17 cellular contexts compared by ENCODE assay signal in genomic region chr3:97021778-97022177, GRCh38.
DNase-seq lines count a peak whose midpoint lies in the region; ATAC-seq, FAIRE-seq and TF ChIP-seq lines count a peak whose summit lies in the region.
"Had no signal": no experiment of that assay in that cellular context is flagged by ENCODE, and none has a peak within 500 bp of the region (broad histone marks: within the 10 kb centered on the region; RNA-seq: fewer than 3 reads in every experiment).

No MANE protein-coding gene starts in this region.

- no peak overlapping the region for H2BK5ac ChIP-seq in IMR-90 (ENCODE audit: low read depth, low read length, poor library complexity, severe bottlenecking)

- no peak for DNase-seq in IMR-90
- DNase-seq in mammary epithelial cell: peak; percentile 16
- no peak for DNase-seq in epithelial cell of prostate (ENCODE audit: low read depth, low spot score)
- DNase-seq in urothelium cell line (ENCODE audit: low spot score): no peak
- no peak for DNase-seq in H54 (ENCODE audit: insufficient read length, low spot score)
- DNase-seq in hippocampal formation (lab: John Stamatoyannopoulos, UW): no peak
- DNase-seq: C1 segment of cervical spinal cord, Calu3, COR-L47, DMS53, DND-41, GOT3, H7, HCEC 1CT had no signal

- no peak overlapping the region for H3K4me2 ChIP-seq in IMR-90 (ENCODE audit: low read depth, low read length)
- H3K4me2 ChIP-seq in mammary epithelial cell (ENCODE audit: insufficient read depth, low read depth, low read length): no peak overlapping the region

- no peak overlapping the region for H2BK20ac ChIP-seq in IMR-90 (ENCODE audit: low read depth, low read length)

- no peak overlapping the region for H2AFZ ChIP-seq in IMR-90 (replicated peaks; ENCODE audit: low read length, poor library complexity)
- no peak overlapping the region for H2AFZ ChIP-seq in mammary epithelial cell (ENCODE audit: low read depth, low read length)

- H3K9me3 ChIP-seq in IMR-90 (ENCODE audit: control insufficient read depth, insufficient read depth, low read length): peaks cover 2% of the 10 kb centered on the region; the same call in 1 of the 2 replicates
- no peaks in the 10 kb centered on the region for H3K9me3 ChIP-seq in mammary epithelial cell (replicated peaks; ENCODE audit: insufficient read depth, low read length)

- H2BK120ac ChIP-seq in IMR-90 (ENCODE audit: low read depth, low read length): no peak overlapping the region

- H3K36me3 ChIP-seq in IMR-90 (ENCODE audit: control insufficient read depth, insufficient read depth, low read length): no peaks in the 10 kb centered on the region
- H3K36me3 ChIP-seq in mammary epithelial cell (ENCODE audit: insufficient read depth, low read length): no peaks in the 10 kb centered on the region

- no peaks in the 10 kb centered on the region for H4K20me1 ChIP-seq in IMR-90 (ENCODE audit: insufficient read depth, low read length)
- no peaks in the 10 kb centered on the region for H4K20me1 ChIP-seq in mammary epithelial cell (ENCODE audit: insufficient read depth, low read length)

- POLR2A ChIA-PET in IMR-90 (lab: Charles Lee; ENCODE audit: unreplicated experiment): no interaction called here

- no peak overlapping the region for H3K18ac ChIP-seq in IMR-90 (ENCODE audit: low read depth, low read length)

- WGBS in IMR-90 (ENCODE audit: extremely low coverage in 2 of 2, insufficient read length in 1 of 2), 2 experiments: no CpG with 5 or more reads among the region's 1 CpG
- WGBS in mammary epithelial cell (ENCODE audit: low coverage, missing lambda C conversion rate): 10% methylated on average over 1 of the region's 1 CpG

- no peaks in the 10 kb centered on the region for H3K79me1 ChIP-seq in IMR-90 (ENCODE audit: low read depth in 1 of 2, low read length in 2 of 2)

- TF ChIP-seq RAD21 in IMR-90 (IDR thresholded peaks at IDR 0.05; ENCODE audit: low read length): no peak

- H3K23ac ChIP-seq in IMR-90 (ENCODE audit: low read depth, low read length): no peak overlapping the region

- H2AK9ac ChIP-seq in IMR-90 (replicated peaks; ENCODE audit: low read depth, low read length, poor library complexity): no peak overlapping the region

- H3K56ac ChIP-seq in IMR-90 (ENCODE audit: extremely low read depth, insufficient read depth, low read length): no peak overlapping the region

- no peaks in the 10 kb centered on the region for H3K9me1 ChIP-seq in IMR-90 (ENCODE audit: insufficient read depth, low read length)

- no peak overlapping the region for H2AK5ac ChIP-seq in IMR-90 (ENCODE audit: low read depth, low read length)

- H4K91ac ChIP-seq in IMR-90 (ENCODE audit: insufficient read depth, low read depth, low read length): no peak overlapping the region

- no peak overlapping the region for H3K4me3 ChIP-seq in IMR-90 (ENCODE audit: insufficient read depth, low read depth, low read length)
- no peak overlapping the region for H3K4me3 ChIP-seq in mammary epithelial cell (replicated peaks in 1 of 3; ENCODE audit: insufficient read depth in 1 of 3, low read depth in 2 of 3, low read length in 3 of 3)

- H3K27ac ChIP-seq in IMR-90 (ENCODE audit: insufficient read depth, low read length) (no peak overlapping the region), mammary epithelial cell (ENCODE audit: insufficient read depth, low read depth, low read length) (no peak overlapping the region), epithelial cell of prostate (peak overlapping the region; percentile 9)

- intact Hi-C loops in IMR-90 (cut with micrococcal nuclease) (loop anchor here (10.0 kb wide), 1 partner anchor 1467 kb away; no protein-coding TSS in a partner anchor), mammary epithelial cell (cut with micrococcal nuclease) (loop anchor here (10.0 kb wide), 1 partner anchor 633 kb away; no protein-coding TSS in a partner anchor)

- no peak overlapping the region for H3K14ac ChIP-seq in IMR-90 (replicated peaks; ENCODE audit: low read depth, low read length)

- no peak overlapping the region for H4K5ac ChIP-seq in IMR-90 (ENCODE audit: low read depth, low read length)

- no peaks in the 10 kb centered on the region for H3K27me3 ChIP-seq in IMR-90 (ENCODE audit: control insufficient read depth, insufficient read depth, low read length)
- no peaks in the 10 kb centered on the region for H3K27me3 ChIP-seq in mammary epithelial cell (ENCODE audit: insufficient read depth, low read length)

- BruUV-seq in IMR-90 (replicated peaks; lab: Mats Ljungman, UMichigan): no TSS peak
- no TSS peak for BruUV-seq in mammary epithelial cell (replicated peaks; lab: Mats Ljungman, UMichigan)

- TF ChIP-seq CTCF in IMR-90 (conservative IDR thresholded peaks at IDR 0.05; ENCODE audit: low read depth, low read length) (no peak), mammary epithelial cell (conservative IDR thresholded peaks at IDR 0.05 in 1 of 2, IDR thresholded peaks at IDR 0.05 in 1 of 2; ENCODE audit: extremely low read depth in 1 of 2, insufficient read depth in 1 of 2, low read depth in 1 of 2, low read length in 2 of 2) (no peak)

- in situ Hi-C loops in IMR-90 (cut with MboI; ENCODE audit: low sequenced_read_pairs): no loop called here
- in situ Hi-C loops in mammary epithelial cell (cut with MboI; ENCODE audit: low sequenced_read_pairs in 2 of 2): loop anchor here in 1 of 2 donors (25.0 kb wide), 1 partner anchor 159 kb away; no protein-coding TSS in a partner anchor

- no peak overlapping the region for H3K4ac ChIP-seq in IMR-90 (ENCODE audit: low read depth, low read length)

- FAIRE-seq in urothelium cell line (lab: Jason Lieb, UNC) (peak; percentile 5), H54 (lab: Jason Lieb, UNC) (no peak)
- FAIRE-seq: G401.6, GM12892 had no signal

- dilution Hi-C loops in IMR-90 (cut with HindIII; ENCODE audit: low sequenced_read_pairs, unreplicated experiment): no loop called here
- dilution Hi-C loops in mammary epithelial cell (cut with HindIII; ENCODE audit: low sequenced_read_pairs): no loop called here

- H3K9ac ChIP-seq in IMR-90 (ENCODE audit: low read depth, low read length) (no peak overlapping the region), mammary epithelial cell (ENCODE audit: insufficient read depth, low read length) (no peak overlapping the region)

- no peak overlapping the region for H2BK15ac ChIP-seq in IMR-90 (ENCODE audit: low read depth, low read length)

- ATAC-seq in IMR-90 (ENCODE audit: low read depth) (no peak), HG02588 (IDR thresholded peaks at IDR 0.05; ENCODE audit: unreplicated experiment) (no peak)

- H3K79me2 ChIP-seq in mammary epithelial cell (ENCODE audit: insufficient read depth, low read length): no peaks in the 10 kb centered on the region

- TF ChIP-seq POLR2A in IMR-90 (IDR thresholded peaks at IDR 0.05; ENCODE audit: low read depth, low read length): no peak
- no peak for TF ChIP-seq POLR2A in H54 (IDR thresholded peaks at IDR 0.05; ENCODE audit: low read depth, low read length)

- no peaks in the 10 kb centered on the region for H3K4me1 ChIP-seq in IMR-90 (ENCODE audit: control insufficient read depth, insufficient read depth, low read length)
- no peaks in the 10 kb centered on the region for H3K4me1 ChIP-seq in mammary epithelial cell (ENCODE audit: insufficient read depth, low read length)

- CTCF ChIA-PET in IMR-90 (lab: Yijun Ruan, JAX) (no interaction called here), mammary epithelial cell (lab: Charles Lee; ENCODE audit: low non-redundant PET) (no interaction called here)

- no peak overlapping the region for H4K8ac ChIP-seq in IMR-90 (ENCODE audit: low read depth in 2 of 2, low read length in 2 of 2)

TF ChIP-seq in IMR-90, 13 proteins besides CTCF, POLR2A, EP300 and RAD21:
- no peak for TF ChIP-seq CHD1 (IDR thresholded peaks at IDR 0.05; ENCODE audit: low read depth, low read length)
- TF ChIP-seq CEBPB (IDR thresholded peaks at IDR 0.05; ENCODE audit: low read depth, low read length): 0 out of 2 replicates have a peak, but pooled peaks have one; percentile 21
